9 cellular contexts compared by ENCODE assay signal in genomic region chr20:62387993-62388635, GRCh38. TPM values are rescaled to one million over a fixed set of nuclear protein-coding genes. Genes with fewer than 3 reads are reported as not detected.
DNase-seq lines count a peak whose midpoint lies in the region; ATAC-seq and TF ChIP-seq lines count a peak whose summit lies in the region.
"Had no signal": no experiment of that assay in that cellular context is flagged by ENCODE, and none has a peak within 500 bp of the region (broad histone marks: within the 10 kb centered on the region; RNA-seq: fewer than 3 reads in every experiment).

No MANE protein-coding gene starts in this region.

- peaks cover 20% of the 10 kb centered on the region for H3K4me1 Mint-ChIP-seq in endothelial cell (ENCODE audit: unreplicated experiment)

- TF ChIP-seq CTCF in endothelial cell (IDR thresholded peaks at IDR 0.05; ENCODE audit: unreplicated experiment): no peak
- no peak for TF ChIP-seq CTCF in ovary (IDR thresholded peaks at IDR 0.05)

- H3K36me3 Mint-ChIP-seq in endothelial cell (ENCODE audit: low read depth, unreplicated experiment): peaks cover 18% of the 10 kb centered on the region

- no peaks in the 10 kb centered on the region for H3K9me3 ChIP-seq in ovary

- ATAC-seq in HG03520 (IDR thresholded peaks at IDR 0.05; ENCODE audit: unreplicated experiment): no peak
- no peak for ATAC-seq in GM19324 (IDR thresholded peaks at IDR 0.05; ENCODE audit: low FRiP score, unreplicated experiment)
- no peak for ATAC-seq in GM18517 (IDR thresholded peaks at IDR 0.05; ENCODE audit: unreplicated experiment)

- no peaks in the 10 kb centered on the region for H3K27me3 ChIP-seq in ovary

- intact Hi-C loops in ovary (cut with DNase I): loop anchor here in 3 of 4 donors (5.0 kb wide), 3 partner anchors 151 to 376 kb away; partner anchors contain the start of gene OSBPL2 (in 1 of the 3)

- WGBS in ovary, 3 donors: 48 to 53% (median 53%) methylated on average over 16 of the region's 16 CpGs

- TF ChIP-seq EP300 in ovary (IDR thresholded peaks at IDR 0.05): no peak

- TF ChIP-seq POLR2A in ovary (IDR thresholded peaks at IDR 0.05): no peak

- peaks cover 9% of the 10 kb centered on the region for H3K4me1 ChIP-seq in ovary (ENCODE audit: insufficient read depth)

- no peaks in the 10 kb centered on the region for H3K36me3 ChIP-seq in ovary

- no peak overlapping the region for H3K27ac ChIP-seq in ovary

- no peaks in the 10 kb centered on the region for H3K9me3 Mint-ChIP-seq in endothelial cell (ENCODE audit: unreplicated experiment)

- H3K27me3 Mint-ChIP-seq in endothelial cell (ENCODE audit: unreplicated experiment): peaks cover 6% of the 10 kb centered on the region

- peak overlapping the region; percentile 30 for H3K27ac Mint-ChIP-seq in endothelial cell (ENCODE audit: unreplicated experiment)

- DNase-seq in ELR (ENCODE audit: low read depth) (peak; percentile 48), RKO (ENCODE audit: low spot score) (peak; percentile 84), endothelial cell (ENCODE audit: low spot score) (no peak), ovary (no peak), NCI-H1930 (lab: John Stamatoyannopoulos, UW) (no peak)

- H3K4me3 ChIP-seq in ovary: peak overlapping the region; percentile 92

- peak overlapping the region; percentile 95 for H3K4me3 Mint-ChIP-seq in endothelial cell (ENCODE audit: unreplicated experiment)

RNA-seq across cellular contexts. Expression of gene RPS21, which starts 1.2 kb away (rescaled TPM):
- total RNA-seq in endothelial cell (ENCODE audit: unreplicated experiment): 1,710 TPM
- 1,000 to 10,000 TPM; 2,424 to 8,739 (median 2,977) TPM for total RNA-seq in ovary
- polyA plus RNA-seq in ovary: 1,000 to 10,000 TPM; 1,038 to 9,967 TPM

RNA-seq across cellular contexts. Expression of gene CABLES2, which starts 19.0 kb away (rescaled TPM):
- total RNA-seq in endothelial cell (ENCODE audit: unreplicated experiment) (9.3 TPM), ovary (1 to 10 TPM; 3.6 to 7.0 (median 4.9) TPM)
- 1 to 10 TPM; 2.7 to 4.1 TPM for polyA plus RNA-seq in ovary

RNA-seq across cellular contexts. Expression of gene LAMA5, which starts 21.0 kb away (rescaled TPM):
- 34.5 TPM for total RNA-seq in endothelial cell (ENCODE audit: unreplicated experiment)
- 100 to 1,000 TPM in 1 of 7 donors, 10 to 100 TPM in 6; 24.7 to 115 (median 51.2) TPM for total RNA-seq in ovary
- polyA plus RNA-seq in ovary: 10 to 100 TPM in 1 of 2 donors, 1 to 10 TPM in 1; 4.7 to 42.2 TPM

RNA-seq across cellular contexts. Expression of gene RBBP8NL, which starts 39.2 kb away (rescaled TPM):
- 0.10 TPM for total RNA-seq in endothelial cell (ENCODE audit: unreplicated experiment)
- under 1 TPM in 2 of 7 donors, not detected in 5; 0.32 to 0.46 TPM for total RNA-seq in ovary
- polyA plus RNA-seq in ovary: not detected
- total RNA-seq: pulmonary artery endothelial cell had no signal

Comparison
In these comparisons a context has a peak if more than half of its experiments do, and no peak if none do; other contexts are left out.
1. DNase-seq: peak in ELR (single experiment) and RKO (single experiment); none in endothelial cell (single experiment), ovary (0 of 5) and NCI-H1930 (0 of 2).